18 cellular contexts compared by ENCODE assay signal in genomic region chr1:164702664-164703063, GRCh38.
DNase-seq lines count a peak whose midpoint lies in the region; ATAC-seq, FAIRE-seq and TF ChIP-seq lines count a peak whose summit lies in the region.
"Had no signal": no experiment of that assay in that cellular context is flagged by ENCODE, and none has a peak within 500 bp of the region (broad histone marks: within the 10 kb centered on the region; RNA-seq: fewer than 3 reads in every experiment).

No MANE protein-coding gene starts in this region.

- H2AK5ac ChIP-seq in H1 (ENCODE audit: low read depth, low read length): no peak overlapping the region

- no peak overlapping the region for H3K23ac ChIP-seq in H1 (ENCODE audit: insufficient read length)

- intact Hi-C loops in right cardiac atrium (cut with DNase I): no loop called here
- intact Hi-C loops in psoas muscle (cut with DNase I): no loop called here
- intact Hi-C loops in vagina (cut with DNase I): no loop called here
- intact Hi-C loops in OCI-LY7 (cut with micrococcal nuclease; ENCODE audit: unreplicated experiment): no loop called here
- intact Hi-C loops in esophagus squamous epithelium (cut with DNase I): no loop called here

- H3K18ac ChIP-seq in H1 (ENCODE audit: extremely low read depth, low read length): no peak overlapping the region

- no peak overlapping the region for H3K9ac ChIP-seq in H1 (replicated peaks in 1 of 4; ENCODE audit: extremely low read depth in 1 of 4, low read depth in 3 of 4, low read length in 3 of 4)
- H3K9ac ChIP-seq: BLaER1 had no signal

- TF ChIP-seq CTCF in cardiac muscle cell (IDR thresholded peaks at IDR 0.05; ENCODE audit: low read depth, low read length) (no peak), H1 (IDR thresholded peaks at IDR 0.05; ENCODE audit: control extremely low read depth in 1 of 3, insufficient read depth in 1 of 3, low read depth in 1 of 3, low read length in 3 of 3) (no peak), psoas muscle (IDR thresholded peaks at IDR 0.05) (no peak), vagina (IDR thresholded peaks at IDR 0.05) (no peak), OCI-LY7 (conservative IDR thresholded peaks at IDR 0.05; ENCODE audit: low read length) (no peak), esophagus squamous epithelium (IDR thresholded peaks at IDR 0.05) (no peak)

- H3K4ac ChIP-seq in H1 (replicated peaks; ENCODE audit: insufficient read length, low read depth, low read length): no peak overlapping the region

- no peak for TF ChIP-seq EP300 in H1 (IDR thresholded peaks at IDR 0.05; ENCODE audit: borderline replicate concordance in 1 of 2, low read depth in 2 of 2, low read length in 2 of 2)

- H2BK5ac ChIP-seq in H1 (ENCODE audit: low read depth, low read length): no peak overlapping the region

- no peak for FAIRE-seq in H1 (lab: Jason Lieb, UNC)

- TF ChIP-seq RAD21 in H1 (IDR thresholded peaks at IDR 0.05 in 1 of 2, conservative IDR thresholded peaks at IDR 0.05 in 1 of 2; ENCODE audit: low read depth in 2 of 2, low read length in 2 of 2): no peak

- DNase-seq in cardiac muscle cell (ENCODE audit: low read depth in 1 of 2, low spot score in 1 of 2): no peak
- no peak for DNase-seq in right cardiac atrium
- DNase-seq in H1 (ENCODE audit: low read depth in 1 of 2, low spot score in 2 of 2): no peak
- DNase-seq in psoas muscle: no peak
- DNase-seq in vagina (ENCODE audit: extremely low spot score in 2 of 2): no peak
- no peak for DNase-seq in activated effector memory CD4-positive, alpha-beta T cell treated with anti-CD3 and anti-CD28 coated beads, Interleukin-2, amount 50 U/mL, for 16 hours
- DNase-seq in OCI-LY7 (ENCODE audit: low spot score): no peak
- DNase-seq in esophagus squamous epithelium (lab: John Stamatoyannopoulos, UW): no peak
- DNase-seq: DMS 273 treated with DMSO at 0.1 percent for 48 hours, H9, MM.1S, NCI-H187 treated with DMSO at 0.1 percent for 48 hours, NCI-H510A treated with DMSO at 0.1 percent for 48 hours, OCI-M1 had no signal

- H4K5ac ChIP-seq in H1 (ENCODE audit: insufficient read length, low read depth, low read length): no peak overlapping the region

- H3K14ac ChIP-seq in H1 (ENCODE audit: insufficient read length): no peak overlapping the region

- no peaks in the 10 kb centered on the region for H3K36me3 ChIP-seq in cardiac muscle cell
- no peaks in the 10 kb centered on the region for H3K36me3 ChIP-seq in H1 (ENCODE audit: control insufficient read depth in 2 of 4, insufficient read depth in 4 of 4, low read length in 3 of 4)
- no peaks in the 10 kb centered on the region for H3K36me3 ChIP-seq in psoas muscle (ENCODE audit: insufficient read depth in 1 of 2, low read depth in 1 of 2)
- no peaks in the 10 kb centered on the region for H3K36me3 ChIP-seq in vagina
- no peaks in the 10 kb centered on the region for H3K36me3 ChIP-seq in OCI-LY7 (ENCODE audit: insufficient read depth, low read length)
- H3K36me3 ChIP-seq in esophagus squamous epithelium: no peaks in the 10 kb centered on the region
- H3K36me3 ChIP-seq: SJSA1 had no signal

- 75% methylated on average over 2 of the region's 2 CpGs for WGBS in right cardiac atrium
- 90% methylated on average over 2 of the region's 2 CpGs; no CpG with 5 or more reads in 1 of the 2 experiments for WGBS in H1 (ENCODE audit: extremely low coverage in 1 of 2, insufficient coverage in 1 of 2, insufficient read length in 1 of 2, insufficient replicate concordance in 2 of 2, low coverage in 1 of 2, low lambda C conversion rate in 2 of 2, missing lambda C conversion rate in 1 of 2), 2 experiments
- 83 to 88% (median 85%) methylated on average over 2 of the region's 2 CpGs for WGBS in psoas muscle, 3 donors
- WGBS in esophagus squamous epithelium, 2 donors: 54 to 64% methylated on average over 2 of the region's 2 CpGs

- H3K79me2 ChIP-seq in H1 (ENCODE audit: control insufficient read depth in 1 of 2, insufficient read depth in 2 of 2, low read length in 2 of 2) (peaks cover 4 to 98% of the 10 kb centered on the region in 2 experiments; a peak in 3 of 4 replicates), OCI-LY7 (ENCODE audit: insufficient read depth, low read depth, low read length) (no peaks in the 10 kb centered on the region)

- H3K79me1 ChIP-seq in H1 (ENCODE audit: low read depth, low read length): peaks cover 9% of the 10 kb centered on the region

- CTCF ChIA-PET in H1 (lab: Charles Lee; ENCODE audit: partially characterized antibody) (interaction anchor here (2.0 to 9.5 kb wide), 3 partner anchors 20 to 82 kb away, joined by 4 to 64 read pairs (median 30); no protein-coding TSS in a partner anchor), OCI-LY7 (lab: Charles Lee; ENCODE audit: unreplicated experiment) (no interaction called here)

- no peak overlapping the region for H4K8ac ChIP-seq in H1 (ENCODE audit: extremely low read depth, insufficient read depth, low read length)

- no peak overlapping the region for H2BK15ac ChIP-seq in H1 (ENCODE audit: low read length)

- H3K27me3 ChIP-seq in cardiac muscle cell (no peaks in the 10 kb centered on the region), right cardiac atrium (ENCODE audit: control insufficient read depth, insufficient read depth) (no peaks in the 10 kb centered on the region), H1 (replicated peaks in 1 of 4; ENCODE audit: control insufficient read depth in 3 of 4, extremely low read depth in 1 of 4, insufficient read depth in 3 of 4, low read length in 3 of 4) (no peaks in the 10 kb centered on the region), psoas muscle (ENCODE audit: insufficient read depth in 3 of 3, low read length in 2 of 3) (no peaks in the 10 kb centered on the region), vagina (no peaks in the 10 kb centered on the region), esophagus squamous epithelium (no peaks in the 10 kb centered on the region)
- H3K27me3 ChIP-seq: SJSA1 had no signal

- H3K27ac ChIP-seq in cardiac muscle cell (peak overlapping the region; percentile 55), right cardiac atrium (ENCODE audit: low read length) (no peak overlapping the region), H1 (ENCODE audit: low read depth, low read length) (no peak overlapping the region), psoas muscle (peak overlapping the region; percentile 69), vagina (peak overlapping the region; percentile 53), OCI-LY7 (ENCODE audit: low read depth, low read length, poor library complexity, severe bottlenecking) (no peak overlapping the region), esophagus squamous epithelium (peak overlapping the region in 1 of 4 donors; percentile 38)
- H3K27ac ChIP-seq: 22Rv1, BLaER1, RWPE1, SJSA1 had no signal

- H2AFZ ChIP-seq in H1 (ENCODE audit: low read length) (no peak overlapping the region), OCI-LY7 (ENCODE audit: low read length) (no peak overlapping the region)

- H2BK12ac ChIP-seq in H1 (ENCODE audit: low read depth, low read length): 0 out of 2 replicates have a peak overlapping the region, but pooled peaks have one; percentile 29

- H4K91ac ChIP-seq in H1 (replicated peaks; ENCODE audit: insufficient read length, low read length): no peak overlapping the region

- H3K56ac ChIP-seq in H1 (replicated peaks; ENCODE audit: insufficient read length, low read depth, low read length): no peak overlapping the region

- no peak overlapping the region for H3K4me3 ChIP-seq in cardiac muscle cell
- H3K4me3 ChIP-seq in right cardiac atrium (ENCODE audit: low read length): no peak overlapping the region
- H3K4me3 ChIP-seq in H1 (ENCODE audit: extremely low read depth in 1 of 4, insufficient read depth in 2 of 4, low read depth in 3 of 4, low read length in 4 of 4): no peak overlapping the region
- H3K4me3 ChIP-seq in psoas muscle: peak overlapping the region; percentile 22
- no peak overlapping the region for H3K4me3 ChIP-seq in vagina
- H3K4me3 ChIP-seq in OCI-LY7 (ENCODE audit: low read depth, low read length, poor library complexity, severe bottlenecking): no peak overlapping the region
- no peak overlapping the region for H3K4me3 ChIP-seq in esophagus squamous epithelium
- H3K4me3 ChIP-seq: BLaER1, SJSA1 had no signal

- TF ChIP-seq POLR2A in H1 (IDR thresholded peaks at IDR 0.05; ENCODE audit: control extremely low read depth in 1 of 2, low read depth in 2 of 2, low read length in 2 of 2) (no peak), vagina (IDR thresholded peaks at IDR 0.05) (no peak), esophagus squamous epithelium (IDR thresholded peaks at IDR 0.05) (no peak)

- H4K20me1 ChIP-seq in H1 (replicated peaks in 1 of 2; ENCODE audit: control insufficient read depth in 1 of 2, insufficient read depth in 2 of 2, low read length in 2 of 2) (peaks cover 11 to 13% of the 10 kb centered on the region in 2 experiments), OCI-LY7 (ENCODE audit: insufficient read depth, low read length) (no peaks in the 10 kb centered on the region)

- POLR2A ChIA-PET in H1 (lab: Charles Lee; ENCODE audit: partially characterized antibody): interaction anchor here (1.5 kb wide), 1 partner anchor 9 kb away, joined by 3 read pairs; no protein-coding TSS in a partner anchor
- POLR2A ChIA-PET in OCI-LY7 (lab: Charles Lee): no interaction called here

- BruUV-seq in OCI-LY7 (replicated peaks; lab: Mats Ljungman, UMichigan): no TSS peak

- no peaks in the 10 kb centered on the region for H3K9me3 ChIP-seq in cardiac muscle cell (ENCODE audit: low read depth)
- no peaks in the 10 kb centered on the region for H3K9me3 ChIP-seq in right cardiac atrium (ENCODE audit: control insufficient read depth, low read length)
- H3K9me3 ChIP-seq in H1 (ENCODE audit: insufficient read depth in 2 of 2, low read depth in 1 of 2, low read length in 1 of 2): no peaks in the 10 kb centered on the region
- H3K9me3 ChIP-seq in psoas muscle: no peaks in the 10 kb centered on the region
- no peaks in the 10 kb centered on the region for H3K9me3 ChIP-seq in vagina
- H3K9me3 ChIP-seq in OCI-LY7 (ENCODE audit: low read length): no peaks in the 10 kb centered on the region
- H3K9me3 ChIP-seq in esophagus squamous epithelium: no peaks in the 10 kb centered on the region
- H3K9me3 ChIP-seq: BLaER1, SJSA1 had no signal

- H3K4me2 ChIP-seq in H1 (ENCODE audit: insufficient read depth in 1 of 2, low read depth in 2 of 2, low read length in 2 of 2) (no peak overlapping the region; a peak in 1 of 4 replicates), OCI-LY7 (ENCODE audit: low read length) (no peak overlapping the region)
- H3K4me2 ChIP-seq: BLaER1 had no signal

- no peak for ATAC-seq in right cardiac atrium
- ATAC-seq in psoas muscle: no peak

- H3K23me2 ChIP-seq in H1 (ENCODE audit: low read depth, low read length): no peaks in the 10 kb centered on the region

- no peak overlapping the region for H2BK120ac ChIP-seq in H1 (replicated peaks; ENCODE audit: low read depth, low read length)

- H3K4me1 ChIP-seq in cardiac muscle cell (ENCODE audit: low read depth): peaks cover 55% of the 10 kb centered on the region
- peaks cover 18% of the 10 kb centered on the region for H3K4me1 ChIP-seq in right cardiac atrium (ENCODE audit: control insufficient read depth, insufficient read depth, low read length)
- peaks cover 0 to 18% (median 11%) of the 10 kb centered on the region in 4 experiments; a peak in 5 of 7 replicates for H3K4me1 ChIP-seq in H1 (replicated peaks in 1 of 4; ENCODE audit: control insufficient read depth in 3 of 4, insufficient read depth in 4 of 4, low read length in 3 of 4)
- peaks cover 54% of the 10 kb centered on the region for H3K4me1 ChIP-seq in psoas muscle
- peaks cover 80% of the 10 kb centered on the region for H3K4me1 ChIP-seq in vagina
- H3K4me1 ChIP-seq in OCI-LY7 (ENCODE audit: insufficient read depth, low read length, poor library complexity, severe bottlenecking): no peaks in the 10 kb centered on the region
- H3K4me1 ChIP-seq in esophagus squamous epithelium: peaks cover 4 to 88% (median 32%) of the 10 kb centered on the region in 3 donors
- H3K4me1 ChIP-seq: BLaER1 had no signal

- no peaks in the 10 kb centered on the region for H3K9me2 ChIP-seq in OCI-LY7 (ENCODE audit: insufficient read depth, low read length)

- H2BK20ac ChIP-seq in H1 (ENCODE audit: low read length): no peak overlapping the region

Comparison
In these comparisons a context has a peak if more than half of its experiments do, and no peak if none do; other contexts are left out.
1. H3K27ac ChIP-seq: peak in cardiac muscle cell (single experiment), psoas muscle (single experiment) and vagina (single experiment); none in right cardiac atrium (single experiment), H1 (single experiment) and OCI-LY7 (single experiment).